Comparison of ENCODE assay signal across 13 cellular contexts in genomic region chr11:95711162-95711944, GRCh38.
DNase-seq lines count a peak whose midpoint lies in the region; ATAC-seq and TF ChIP-seq lines count a peak whose summit lies in the region.
"Had no signal": no experiment of that assay in that cellular context is flagged by ENCODE, and none has a peak within 500 bp of the region (broad histone marks: within the 10 kb centered on the region; RNA-seq: fewer than 3 reads in every experiment).

No MANE protein-coding gene starts in this region.

- ATAC-seq in GM19467 (IDR thresholded peaks at IDR 0.05; ENCODE audit: unreplicated experiment) (peak; percentile 27), HG03378 (IDR thresholded peaks at IDR 0.05; ENCODE audit: unreplicated experiment) (peak; percentile 32), mucosa of descending colon (no peak)

- H3K36me3 ChIP-seq in GM06990 (ENCODE audit: control insufficient read depth, insufficient read depth, low read length) (no peaks in the 10 kb centered on the region), mucosa of descending colon (ENCODE audit: low read depth) (no peaks in the 10 kb centered on the region)
- H3K36me3 ChIP-seq: ascending aorta, stomach had no signal

- H3K4me3 ChIP-seq in GM06990 (replicated peaks; ENCODE audit: low read depth, low read length), result peak overlapping the region; percentile 34
- no peak overlapping the region for H3K4me3 ChIP-seq in fibroblast of mammary gland (ENCODE audit: control insufficient read depth, low read depth, low read length)
- no peak overlapping the region for H3K4me3 ChIP-seq in mucosa of descending colon
- H3K4me3 ChIP-seq: ascending aorta, stomach had no signal

- no peaks in the 10 kb centered on the region for H3K27me3 ChIP-seq in GM06990 (replicated peaks; ENCODE audit: control insufficient read depth, insufficient read depth, low read length)
- H3K27me3 ChIP-seq: ascending aorta, stomach had no signal

- H3K4me1 ChIP-seq in mucosa of descending colon (ENCODE audit: low read depth), result no peaks in the 10 kb centered on the region
- H3K4me1 ChIP-seq: ascending aorta, stomach had no signal

- DNase-seq in GM06990 (ENCODE audit: extremely low read depth, insufficient read length), result peak; percentile 37
- peak; percentile 75 for DNase-seq in fibroblast of mammary gland (ENCODE audit: low read depth)
- DNase-seq in mucosa of descending colon, result no peak
- DNase-seq in NCI-H1417 treated with DMSO at 0.1 percent for 48 hours (lab: John Stamatoyannopoulos, UW), result no peak
- no peak for DNase-seq in NCI-H526 (lab: John Stamatoyannopoulos, UW)
- no peak for DNase-seq in iPS-NIHi7 (ENCODE audit: extremely low spot score)
- DNase-seq: DMS79, NCI-H345, stomach, T1000 had no signal

- no peak for TF ChIP-seq CTCF in GM06990 (IDR thresholded peaks at IDR 0.05; ENCODE audit: insufficient read depth, low read length, poor library complexity, severe bottlenecking)
- no peak for TF ChIP-seq CTCF in fibroblast of mammary gland (conservative IDR thresholded peaks at IDR 0.05; ENCODE audit: control insufficient read depth, insufficient read depth, low read depth, low read length)
- TF ChIP-seq CTCF in mucosa of descending colon (IDR thresholded peaks at IDR 0.05), result no peak

- intact Hi-C loops in mucosa of descending colon (cut with DNase I, micrococcal nuclease), result no loop called here

- no peaks in the 10 kb centered on the region for H3K9me3 ChIP-seq in mucosa of descending colon
- H3K9me3 ChIP-seq: ascending aorta, stomach had no signal

Comparison
In these comparisons a context has a peak if more than half of its experiments do, and no peak if none do; other contexts are left out.
1. DNase-seq: peak in GM06990 (single experiment) and fibroblast of mammary gland (single experiment); none in mucosa of descending colon (0 of 3), NCI-H1417 treated with DMSO at 0.1 percent for 48 hours (single experiment), NCI-H526 (0 of 2) and iPS-NIHi7 (single experiment).